ENCODE assay signal across 9 cellular contexts in the genomic region with DNA sequence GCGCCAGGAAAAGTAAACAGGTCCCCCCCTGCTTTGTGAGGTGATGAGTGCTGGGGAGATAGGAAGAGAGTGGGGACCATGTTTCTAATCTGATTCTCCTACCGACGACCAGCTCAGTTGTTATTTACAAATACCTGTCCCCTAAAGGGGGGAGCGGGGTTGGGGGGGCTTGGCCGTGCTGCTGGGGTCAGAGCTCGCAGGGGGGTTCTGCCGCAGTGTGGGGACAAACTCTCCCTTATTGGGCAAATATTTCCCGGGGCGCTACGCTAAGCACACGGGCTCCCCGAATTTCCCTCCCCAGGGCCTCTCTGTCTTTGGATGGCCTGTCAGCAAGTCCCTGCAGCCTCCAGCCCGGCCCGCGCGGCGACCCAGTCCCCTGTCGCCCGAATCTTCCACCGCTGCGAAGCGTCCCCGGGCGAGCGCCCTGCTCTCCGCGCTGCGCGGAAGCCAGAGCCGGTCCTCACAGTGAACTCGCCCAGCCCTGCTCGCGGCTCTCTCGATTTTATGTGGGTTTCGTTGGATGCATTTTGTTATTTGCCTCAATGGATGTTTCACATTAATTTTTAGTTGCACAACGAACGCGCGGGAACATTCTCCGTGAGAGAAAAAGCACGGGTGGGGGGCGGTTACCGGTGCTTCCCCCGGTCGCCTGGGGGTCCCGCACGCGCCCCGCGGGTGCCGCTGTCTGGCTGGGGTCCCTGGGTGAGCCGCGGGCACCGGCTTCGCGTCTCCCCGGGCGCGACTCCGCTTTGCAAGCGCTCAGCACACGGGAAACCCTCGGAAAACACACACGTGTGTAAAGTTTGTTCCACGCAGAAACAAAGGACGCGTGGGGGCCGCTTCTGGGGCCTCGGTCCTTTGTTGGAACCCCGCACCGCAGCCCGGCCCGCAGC. TPM values are rescaled to one million over a fixed set of nuclear protein-coding genes. Genes with fewer than 3 reads are reported as not detected.
DNase-seq lines count a peak whose midpoint lies in the region; ATAC-seq, FAIRE-seq and TF ChIP-seq lines count a peak whose summit lies in the region.
"Had no signal": no experiment of that assay in that cellular context is flagged by ENCODE, and none has a peak within 500 bp of the region (broad histone marks: within the 10 kb centered on the region; RNA-seq: fewer than 3 reads in every experiment).

No MANE protein-coding gene starts in this region.

- H3K27me3 ChIP-seq in neural cell (ENCODE audit: insufficient read depth, low read depth, low read length), result peaks cover 15% of the 10 kb centered on the region

- no peak overlapping the region for H3K4me2 ChIP-seq in neural cell (ENCODE audit: low read length)

- peak overlapping the region; percentile 78 for H3K4me3 ChIP-seq in GM12865 (ENCODE audit: low read depth, low read length)
- H3K4me3 ChIP-seq in neural cell (ENCODE audit: low read length), result no peak overlapping the region

- H3K9ac ChIP-seq in neural cell (ENCODE audit: low read length), result no peak overlapping the region

- H3K36me3 ChIP-seq in neural cell (ENCODE audit: insufficient read depth, low read length), result no peaks in the 10 kb centered on the region

- H3K4me1 Mint-ChIP-seq in endothelial cell (ENCODE audit: unreplicated experiment), result peaks cover 12% of the 10 kb centered on the region

- no peak overlapping the region for H3K27ac ChIP-seq in neural cell (ENCODE audit: low read length)

- H3F3A ChIP-seq in neural cell (ENCODE audit: insufficient read depth, low read length, poor library complexity, severe bottlenecking), result no peaks in the 10 kb centered on the region

- no peak for ATAC-seq in HG02763 (IDR thresholded peaks at IDR 0.05; ENCODE audit: unreplicated experiment)
- ATAC-seq in HG02973 (IDR thresholded peaks at IDR 0.05; ENCODE audit: unreplicated experiment), result no peak

- no peak for TF ChIP-seq RAD21 in neural cell (conservative IDR thresholded peaks at IDR 0.05)

- H3K36me3 Mint-ChIP-seq in endothelial cell (ENCODE audit: low read depth, unreplicated experiment), result no peaks in the 10 kb centered on the region

- peaks cover 11% of the 10 kb centered on the region for H4K20me1 ChIP-seq in neural cell (ENCODE audit: insufficient read depth)

- H3K79me2 ChIP-seq in neural cell (replicated peaks; ENCODE audit: insufficient read depth, low read length), result peaks cover 27% of the 10 kb centered on the region

- peak overlapping the region; percentile 86 for H3K4me3 Mint-ChIP-seq in endothelial cell (ENCODE audit: unreplicated experiment)

- H3K9me3 ChIP-seq in neural cell (ENCODE audit: low read length), result no peaks in the 10 kb centered on the region

- peak; percentile 22 for DNase-seq in GM12865 (ENCODE audit: low read depth)
- peak; percentile 41 to 50 for DNase-seq in activated CD4-positive, alpha-beta T cell treated with anti-CD3 and anti-CD28 coated beads, Interleukin-2, amount 50 U/mL, for 48 hours
- DNase-seq in endothelial cell (ENCODE audit: low spot score), result peak; percentile 27
- DNase-seq in NOMO-1 treated with dmso at 0.1 percent for 144 hours (lab: John Stamatoyannopoulos, UW; ENCODE audit: unreplicated experiment), result no peak
- DNase-seq in GM12891 (ENCODE audit: insufficient read length, low spot score), result no peak

- no peak overlapping the region for H3K27ac Mint-ChIP-seq in endothelial cell (ENCODE audit: unreplicated experiment)

- no peaks in the 10 kb centered on the region for H3K9me3 Mint-ChIP-seq in endothelial cell (ENCODE audit: unreplicated experiment)

- no peak for FAIRE-seq in GM12891 (lab: Jason Lieb, UNC)
- FAIRE-seq: frontal cortex had no signal

- H3K27me3 Mint-ChIP-seq in endothelial cell (ENCODE audit: unreplicated experiment), result peaks cover 6% of the 10 kb centered on the region

- no peaks in the 10 kb centered on the region for H3K9me2 ChIP-seq in neural cell (ENCODE audit: insufficient read depth, low read length)

- no peak for TF ChIP-seq POLR2A in GM12891 (IDR thresholded peaks at IDR 0.05; ENCODE audit: low read depth, low read length)

- TF ChIP-seq EP300 in neural cell (conservative IDR thresholded peaks at IDR 0.05; ENCODE audit: poor library complexity, severe bottlenecking), result no peak

- no peak for TF ChIP-seq CTCF in GM12865 (IDR thresholded peaks at IDR 0.05; ENCODE audit: insufficient read depth, low read depth, low read length, missing control alignments)
- no peak for TF ChIP-seq CTCF in endothelial cell (IDR thresholded peaks at IDR 0.05; ENCODE audit: unreplicated experiment)
- no peak for TF ChIP-seq CTCF in neural cell (IDR thresholded peaks at IDR 0.05; ENCODE audit: poor library complexity, severe bottlenecking)

- no peak overlapping the region for H2AFZ ChIP-seq in neural cell (ENCODE audit: low read depth, low read length)

TF ChIP-seq in neural cell, 6 proteins besides CTCF, POLR2A, EP300 and RAD21:
- TF ChIP-seq POLR2AphosphoS5 (IDR thresholded peaks at IDR 0.05) (peak; percentile 58), SMC3 (conservative IDR thresholded peaks at IDR 0.05; ENCODE audit: poor library complexity) (no peak)

TF ChIP-seq in GM12891, 5 proteins besides CTCF, POLR2A, EP300 and RAD21:
- TF ChIP-seq POU2F2 (IDR thresholded peaks at IDR 0.05; ENCODE audit: low read depth, low read length) (no peak), PAX5 (IDR thresholded peaks at IDR 0.05; ENCODE audit: insufficient read depth, low read length, severe bottlenecking) (no peak), POLR2AphosphoS5 (IDR thresholded peaks at IDR 0.05; ENCODE audit: low read depth, low read length) (no peak), TAF1 (IDR thresholded peaks at IDR 0.05; ENCODE audit: low read depth, low read length) (no peak), SPI1 (IDR thresholded peaks at IDR 0.05; ENCODE audit: low read depth, low read length) (no peak)

RNA-seq across cellular contexts. Expression of gene STX16, which starts 1.5 kb away (rescaled TPM):
- total RNA-seq in endothelial cell (ENCODE audit: unreplicated experiment), result 77.9 TPM
- 120 and 130 TPM in 2 replicates for polyA plus RNA-seq in neural cell
- 99.0 and 99.1 TPM in 2 replicates for polyA minus RNA-seq in neural cell
- 55.3 TPM for polyA plus RNA-seq in GM12891 (2012; ENCODE audit: low read depth, missing spikeins)

RNA-seq across cellular contexts. Expression of gene NPEPL1, which starts 43.1 kb away (rescaled TPM):
- 37.6 TPM for total RNA-seq in endothelial cell (ENCODE audit: unreplicated experiment)
- 63.4 and 81.9 TPM in 2 replicates for polyA plus RNA-seq in neural cell
- polyA minus RNA-seq in neural cell, result 15.0 and 18.5 TPM in 2 replicates
- polyA plus RNA-seq in GM12891 (2012; ENCODE audit: low read depth, missing spikeins), result 28.0 TPM

Comparison
In these comparisons a context has a peak if more than half of its experiments do, and no peak if none do; other contexts are left out.
1. DNase-seq: peak in GM12865 (single experiment), activated CD4-positive, alpha-beta T cell treated with anti-CD3 and anti-CD28 coated beads, Interleukin-2, amount 50 U/mL, for 48 hours (2 of 2) and endothelial cell (single experiment); none in NOMO-1 treated with dmso at 0.1 percent for 144 hours (single experiment) and GM12891 (single experiment).